30 cellular contexts compared by ENCODE assay signal in the genomic region with DNA sequence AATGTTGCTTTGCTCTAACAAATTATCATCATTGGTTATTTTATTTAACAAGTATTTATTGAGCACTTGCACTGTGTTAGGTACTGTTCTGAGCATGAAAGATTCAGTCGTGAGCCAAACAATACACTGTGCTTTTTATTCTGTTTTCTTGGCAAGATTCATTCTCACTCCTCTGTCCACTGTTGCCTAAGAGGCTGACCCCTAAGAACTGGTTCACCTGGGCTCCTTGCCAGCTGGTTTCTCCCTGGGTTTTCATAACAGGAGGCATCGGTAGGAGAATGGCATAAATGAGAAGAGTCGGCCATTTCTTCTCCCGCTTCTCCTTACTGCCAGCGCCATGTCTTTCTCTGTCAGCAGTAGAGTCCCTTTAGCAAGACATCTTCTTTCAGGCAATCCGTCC.
"Had no signal": no experiment of that assay in that cellular context is flagged by ENCODE, and none has a peak within 500 bp of the region (broad histone marks: within the 10 kb centered on the region; RNA-seq: fewer than 3 reads in every experiment).

No MANE protein-coding gene starts in this region.

- H3K9me3 ChIP-seq: adrenal gland, ascending aorta, esophagus muscularis mucosa, gastroesophageal sphincter, pancreas, prostate gland, spleen, uterus had no signal

- H3K27ac ChIP-seq: adrenal gland, ascending aorta, esophagus muscularis mucosa, gastroesophageal sphincter, hepatocyte, pancreas, prostate gland, spleen, uterus, VCaP had no signal

- H3K27me3 ChIP-seq: ascending aorta, esophagus muscularis mucosa, gastroesophageal sphincter, hepatocyte, spleen had no signal

- H3K4me1 ChIP-seq: adrenal gland, ascending aorta, pancreas, prostate gland, spleen, uterus had no signal

- H3K36me3 ChIP-seq: adrenal gland, ascending aorta, esophagus muscularis mucosa, gastroesophageal sphincter, pancreas, prostate gland, spleen, uterus had no signal

- FAIRE-seq: TTC549 had no signal

- H3K36me3 Mint-ChIP-seq: activated naive CD8-positive, alpha-beta T cell treated with anti-CD3 and anti-CD28 coated beads for 36 hours; brain; mesothelial cell of epicardium; naive B cell; type B pancreatic cell had no signal

- DNase-seq: activated CD4-positive, alpha-beta T cell treated with anti-CD3 and anti-CD28 coated beads for 4 hours; activated CD4-positive, alpha-beta T cell treated with anti-CD3 and anti-CD28 coated beads, Interleukin-2, amount 50 U/mL, for 4 hours; activated effector memory CD4-positive, alpha-beta T cell treated with Interleukin-2 at 50 U/mL for 16 hours; activated naive CD4-positive, alpha-beta T cell treated with Interleukin-2 at 50 U/mL for 16 hours; activated naive CD8-positive, alpha-beta T cell treated with anti-CD3 and anti-CD28 coated beads for 36 hours; activated T-cell treated with anti-CD3 and anti-CD28 coated beads for 4 hours; caudate nucleus; endodermal cell; islet precursor cell; left ventricle myocardium superior; naive B cell; pancreas; spleen; stimulated activated CD4-positive, alpha-beta T cell treated with anti-CD3 and anti-CD28 coated beads, Interleukin-2, amount 100 ng/mL, for 48 hours; stimulated activated naive CD4-positive, alpha-beta T cell treated with Interleukin-2 at 50 U/mL for 16 hours; SW 1271; T-helper 9 cell; uterus had no signal

- H3K27ac Mint-ChIP-seq: activated naive CD8-positive, alpha-beta T cell treated with anti-CD3 and anti-CD28 coated beads for 36 hours; brain; endodermal cell; mesothelial cell of epicardium; naive B cell; T-helper 1 cell treated with Interleukin-12 subunit alpha and Interleukin-12 subunit beta and Interleukin-4 antibody, amounts not matched to agents 30 μg/mL and 1 μg/mL, for 36 hours; type B pancreatic cell had no signal

- H3K27me3 Mint-ChIP-seq: activated naive CD8-positive, alpha-beta T cell treated with anti-CD3 and anti-CD28 coated beads for 36 hours; brain; naive B cell had no signal

- H3K9me3 Mint-ChIP-seq: activated naive CD8-positive, alpha-beta T cell treated with anti-CD3 and anti-CD28 coated beads for 36 hours; brain; endodermal cell; mesothelial cell of epicardium; T-helper 1 cell treated with Interleukin-12 subunit alpha and Interleukin-12 subunit beta and Interleukin-4 antibody, amounts not matched to agents 30 μg/mL and 1 μg/mL, for 36 hours; type B pancreatic cell had no signal

- H3K4me2 ChIP-seq: hepatocyte had no signal

- H2AFZ ChIP-seq: hepatocyte had no signal

- H3K4me3 ChIP-seq: adrenal gland, ascending aorta, esophagus muscularis mucosa, gastroesophageal sphincter, hepatocyte, pancreas, prostate gland, spleen, uterus had no signal

- H3K79me2 ChIP-seq: hepatocyte had no signal

- H3K4me1 Mint-ChIP-seq: activated naive CD8-positive, alpha-beta T cell treated with anti-CD3 and anti-CD28 coated beads for 36 hours; brain; endodermal cell; naive B cell had no signal

- ATAC-seq: gastroesophageal sphincter, left ventricle myocardium superior, pancreas had no signal

- H3K4me3 Mint-ChIP-seq: activated naive CD8-positive, alpha-beta T cell treated with anti-CD3 and anti-CD28 coated beads for 36 hours; brain; endodermal cell; mesothelial cell of epicardium; naive B cell; T-helper 1 cell treated with Interleukin-12 subunit alpha and Interleukin-12 subunit beta and Interleukin-4 antibody, amounts not matched to agents 30 μg/mL and 1 μg/mL, for 36 hours; type B pancreatic cell had no signal
